In the genomic region with DNA sequence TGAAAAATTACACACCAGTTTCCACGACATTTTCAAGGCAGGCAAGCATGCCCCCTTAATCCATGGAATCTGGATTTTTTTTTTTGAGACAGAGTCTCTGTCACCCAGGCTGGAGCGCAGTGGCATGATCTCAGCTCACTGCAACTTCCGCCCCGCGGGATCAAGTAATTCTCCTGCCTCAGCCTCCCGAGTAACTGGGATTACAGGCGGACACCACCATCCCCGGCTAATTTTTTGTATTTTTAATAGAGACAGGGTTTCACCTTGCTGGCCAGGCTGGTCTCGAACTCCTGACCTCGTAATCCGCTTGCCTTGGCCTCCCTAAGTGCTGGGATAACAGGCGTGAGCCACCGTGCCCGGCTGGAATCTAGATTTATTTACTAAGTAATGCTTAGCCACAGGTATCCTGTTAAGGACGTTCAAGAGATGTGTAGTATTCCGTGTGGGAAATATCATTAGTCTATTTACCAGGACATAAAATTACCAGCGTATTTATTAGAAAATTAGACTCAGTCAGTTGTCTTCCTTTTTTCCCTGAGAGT, we compare ENCODE assay signal across 1 cellular context.
A peak's percentile ranks its signal among the peaks of the same experiment; 100 is the strongest.
TF ChIP-seq lines count a peak whose summit lies in the region.

No MANE protein-coding gene starts in this region.

TF ChIP-seq in GM12878, 131 proteins besides CTCF, POLR2A, EP300 and RAD21 (continued from another document):
- TF ChIP-seq, protein P1, sequence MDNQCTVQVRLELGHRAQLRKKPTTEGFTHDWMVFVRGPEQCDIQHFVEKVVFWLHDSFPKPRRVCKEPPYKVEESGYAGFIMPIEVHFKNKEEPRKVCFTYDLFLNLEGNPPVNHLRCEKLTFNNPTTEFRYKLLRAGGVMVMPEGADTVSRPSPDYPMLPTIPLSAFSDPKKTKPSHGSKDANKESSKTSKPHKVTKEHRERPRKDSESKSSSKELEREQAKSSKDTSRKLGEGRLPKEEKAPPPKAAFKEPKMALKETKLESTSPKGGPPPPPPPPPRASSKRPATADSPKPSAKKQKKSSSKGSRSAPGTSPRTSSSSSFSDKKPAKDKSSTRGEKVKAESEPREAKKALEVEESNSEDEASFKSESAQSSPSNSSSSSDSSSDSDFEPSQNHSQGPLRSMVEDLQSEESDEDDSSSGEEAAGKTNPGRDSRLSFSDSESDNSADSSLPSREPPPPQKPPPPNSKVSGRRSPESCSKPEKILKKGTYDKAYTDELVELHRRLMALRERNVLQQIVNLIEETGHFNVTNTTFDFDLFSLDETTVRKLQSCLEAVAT (IDR thresholded peaks at IDR 0.05), result peak; percentile 89
